In the genomic region with DNA sequence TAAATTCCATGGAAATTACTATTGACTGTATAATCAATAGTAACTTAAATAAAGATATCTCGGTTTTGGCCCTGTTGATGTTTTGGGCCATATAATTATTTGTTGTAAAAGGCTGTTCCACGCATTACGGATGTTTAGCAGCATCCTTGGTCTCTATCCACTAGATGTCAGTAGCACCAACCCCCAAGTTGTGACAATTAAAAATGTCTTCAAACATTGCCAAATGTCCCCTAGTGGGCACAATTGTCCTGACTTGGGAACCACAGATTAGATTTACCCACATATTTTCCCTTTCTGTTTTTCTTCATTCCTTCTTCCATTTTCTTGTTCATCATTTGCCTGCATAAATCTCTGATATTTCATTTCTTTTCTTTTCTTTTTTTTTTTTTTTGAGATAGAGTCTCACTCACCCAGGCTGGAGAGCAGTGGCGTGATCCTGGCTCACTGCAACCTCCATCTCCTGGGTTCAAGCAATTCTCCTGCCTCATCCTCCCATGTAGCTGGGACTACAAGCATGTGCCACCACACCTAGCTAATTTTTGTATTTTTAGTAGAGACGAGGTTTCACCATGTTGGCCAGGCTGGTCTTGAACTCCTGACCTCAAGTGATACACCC, we compare ENCODE assay signal across 8 cellular contexts. TPM values are rescaled to one million over a fixed set of nuclear protein-coding genes. Genes with fewer than 3 reads are reported as not detected.
DNase-seq lines count a peak whose midpoint lies in the region; ATAC-seq and TF ChIP-seq lines count a peak whose summit lies in the region.

No MANE protein-coding gene starts in this region.

- intact Hi-C loops in natural killer cell (cut with micrococcal nuclease) = no loop called here

- peaks cover 22 to 54% of the 10 kb centered on the region in 2 donors for H3K27me3 Mint-ChIP-seq in natural killer cell (ENCODE audit: low read depth in 2 of 2)
- H3K27me3 Mint-ChIP-seq in natural killer cell treated with Interleukin-12 subunit alpha and Interleukin-12 subunit beta and Interleukin-15 and Interleukin-18, amount 100 ng/mL, for 72 hours = peaks cover 23 to 53% of the 10 kb centered on the region in 2 donors

- H3K79me2 ChIP-seq in smooth muscle cell (ENCODE audit: low read depth) = no peaks in the 10 kb centered on the region

- H3K9me3 Mint-ChIP-seq in natural killer cell = no peaks in the 10 kb centered on the region
- no peaks in the 10 kb centered on the region for H3K9me3 Mint-ChIP-seq in natural killer cell treated with Interleukin-12 subunit alpha and Interleukin-12 subunit beta and Interleukin-15 and Interleukin-18, amount 100 ng/mL, for 72 hours

- no peaks in the 10 kb centered on the region for H4K20me1 ChIP-seq in smooth muscle cell (ENCODE audit: low read depth)

- no peaks in the 10 kb centered on the region for H3K4me1 Mint-ChIP-seq in natural killer cell
- no peaks in the 10 kb centered on the region for H3K4me1 Mint-ChIP-seq in natural killer cell treated with Interleukin-12 subunit alpha and Interleukin-12 subunit beta and Interleukin-15 and Interleukin-18, amount 100 ng/mL, for 72 hours (ENCODE audit: low read depth in 2 of 2)

- no peak overlapping the region for H2AFZ ChIP-seq in smooth muscle cell (ENCODE audit: low read depth)

- WGBS in smooth muscle cell (ENCODE audit: low lambda C conversion rate) = 60% methylated on average over 5 of the region's 5 CpGs

- DNase-seq in natural killer cell (no peak), SK-MEL-5 (ENCODE audit: low read depth, low spot score) (peak; percentile 80), fibroblast of pulmonary artery (ENCODE audit: low read depth) (peak; percentile 47), smooth muscle cell (lab: John Stamatoyannopoulos, UW; ENCODE audit: unreplicated experiment) (no peak), dedifferentiated amniotic fluid mesenchymal stem cell (ENCODE audit: extremely low spot score) (no peak)
- no peak for DNase-seq in natural killer cell treated with Interleukin-12 subunit alpha and Interleukin-12 subunit beta and Interleukin-15 and Interleukin-18, amount 100 ng/mL, for 72 hours (ENCODE audit: low spot score)
- DNase-seq in Jurkat, Clone E6-1 (ENCODE audit: low read depth, low spot score) = peak; percentile 75

- H3K27ac Mint-ChIP-seq in natural killer cell = no peak overlapping the region
- H3K27ac Mint-ChIP-seq in natural killer cell treated with Interleukin-12 subunit alpha and Interleukin-12 subunit beta and Interleukin-15 and Interleukin-18, amount 100 ng/mL, for 72 hours = no peak overlapping the region

- H3F3A ChIP-seq in smooth muscle cell (ENCODE audit: low read depth) = no peaks in the 10 kb centered on the region

- H3K9ac ChIP-seq in smooth muscle cell (ENCODE audit: low read depth) = no peak overlapping the region

- no peak overlapping the region for H3K4me3 ChIP-seq in Jurkat, Clone E6-1 (ENCODE audit: low read length)
- no peak overlapping the region for H3K4me3 ChIP-seq in fibroblast of pulmonary artery (replicated peaks; ENCODE audit: low read depth, low read length)
- H3K4me3 ChIP-seq in smooth muscle cell = no peak overlapping the region

- no peaks in the 10 kb centered on the region for H3K27me3 ChIP-seq in smooth muscle cell (ENCODE audit: low read depth)

- TF ChIP-seq CTCF in natural killer cell (IDR thresholded peaks at IDR 0.05) (peak; percentile 23), fibroblast of pulmonary artery (IDR thresholded peaks at IDR 0.05; ENCODE audit: low read length, missing control alignments) (peak; percentile 58), smooth muscle cell (IDR thresholded peaks at IDR 0.05; ENCODE audit: borderline replicate concordance, insufficient read depth, poor library complexity, severe bottlenecking) (peak; percentile 42)

- H3K27ac ChIP-seq in smooth muscle cell (ENCODE audit: low read depth) = no peak overlapping the region

- H3K36me3 Mint-ChIP-seq in natural killer cell = no peaks in the 10 kb centered on the region
- no peaks in the 10 kb centered on the region for H3K36me3 Mint-ChIP-seq in natural killer cell treated with Interleukin-12 subunit alpha and Interleukin-12 subunit beta and Interleukin-15 and Interleukin-18, amount 100 ng/mL, for 72 hours

- H3K4me2 ChIP-seq in smooth muscle cell = no peak overlapping the region

- in situ Hi-C loops in SK-MEL-5 (cut with HindIII; ENCODE audit: low pct_unique_long_range_greater_than_20kb, low sequenced_read_pairs) = no loop called here

- H3K4me1 ChIP-seq in smooth muscle cell (ENCODE audit: low read depth) = no peaks in the 10 kb centered on the region

- H3K4me3 Mint-ChIP-seq in natural killer cell = no peak overlapping the region
- H3K4me3 Mint-ChIP-seq in natural killer cell treated with Interleukin-12 subunit alpha and Interleukin-12 subunit beta and Interleukin-15 and Interleukin-18, amount 100 ng/mL, for 72 hours = no peak overlapping the region

- no peaks in the 10 kb centered on the region for H3K36me3 ChIP-seq in smooth muscle cell (ENCODE audit: low read depth)

- H3K9me3 ChIP-seq in smooth muscle cell (replicated peaks; ENCODE audit: low read depth) = no peaks in the 10 kb centered on the region

- ATAC-seq in natural killer cell (peak in 2 of 3 donors; percentile 55 to 62), GM19463 (IDR thresholded peaks at IDR 0.05; ENCODE audit: unreplicated experiment) (no peak)
- no peak for ATAC-seq in natural killer cell treated with Interleukin-12 subunit alpha and Interleukin-12 subunit beta and Interleukin-15 and Interleukin-18, amount 100 ng/mL, for 72 hours

RNA-seq across cellular contexts. Expression of a gene that starts 13.6 kb away (rescaled TPM):
- not detected for total RNA-seq in natural killer cell
- not detected for total RNA-seq in natural killer cell treated with Interleukin-12 subunit alpha and Interleukin-12 subunit beta and Interleukin-15 and Interleukin-18, amount 100 ng/mL, for 72 hours
- polyA plus RNA-seq in Jurkat, Clone E6-1 (2012; ENCODE audit: insufficient read depth, insufficient read length) = not detected
- total RNA-seq in SK-MEL-5 (2014; rRNA removed; shearing (Covaris generic)) = not detected in 2 replicates
- polyA plus RNA-seq in SK-MEL-5 (2015; cell fraction: cytosol; rRNA removed) = not detected in 2 replicates
- not detected in 2 replicates for polyA plus RNA-seq in SK-MEL-5 (2015; cell fraction: nucleus; rRNA removed)
- total RNA-seq in smooth muscle cell = not detected in 2 replicates
- polyA plus RNA-seq in smooth muscle cell = not detected in 2 replicates

RNA-seq across cellular contexts. Expression of a gene that starts 36.9 kb away (rescaled TPM):
- not detected for total RNA-seq in natural killer cell
- not detected for total RNA-seq in natural killer cell treated with Interleukin-12 subunit alpha and Interleukin-12 subunit beta and Interleukin-15 and Interleukin-18, amount 100 ng/mL, for 72 hours
- not detected for polyA plus RNA-seq in Jurkat, Clone E6-1 (2012; ENCODE audit: insufficient read depth, insufficient read length)
- total RNA-seq in SK-MEL-5 (2014; rRNA removed; shearing (Covaris generic)) = not detected in 2 replicates
- polyA plus RNA-seq in SK-MEL-5 (2015; cell fraction: cytosol; rRNA removed) = not detected in 2 replicates
- polyA plus RNA-seq in SK-MEL-5 (2015; cell fraction: nucleus; rRNA removed) = not detected in 2 replicates
- not detected in 2 replicates for total RNA-seq in smooth muscle cell
- polyA plus RNA-seq in smooth muscle cell = not detected in 2 replicates

RNA-seq across cellular contexts. Expression of a gene that starts 38.4 kb away (rescaled TPM):
- total RNA-seq in natural killer cell = not detected
- total RNA-seq in natural killer cell treated with Interleukin-12 subunit alpha and Interleukin-12 subunit beta and Interleukin-15 and Interleukin-18, amount 100 ng/mL, for 72 hours = not detected
- not detected for polyA plus RNA-seq in Jurkat, Clone E6-1 (2012; ENCODE audit: insufficient read depth, insufficient read length)
- total RNA-seq in SK-MEL-5 (2014; rRNA removed; shearing (Covaris generic)) = not detected in 2 replicates
- polyA plus RNA-seq in SK-MEL-5 (2015; cell fraction: cytosol; rRNA removed) = not detected in 2 replicates
- not detected in 2 replicates for polyA plus RNA-seq in SK-MEL-5 (2015; cell fraction: nucleus; rRNA removed)
- total RNA-seq in smooth muscle cell = not detected in 2 replicates
- not detected in 2 replicates for polyA plus RNA-seq in smooth muscle cell

RNA-seq across cellular contexts. Expression of a gene that starts 45.5 kb away (rescaled TPM):
- total RNA-seq in natural killer cell = not detected
- total RNA-seq in natural killer cell treated with Interleukin-12 subunit alpha and Interleukin-12 subunit beta and Interleukin-15 and Interleukin-18, amount 100 ng/mL, for 72 hours = not detected
- not detected for polyA plus RNA-seq in Jurkat, Clone E6-1 (2012; ENCODE audit: insufficient read depth, insufficient read length)
- total RNA-seq in SK-MEL-5 (2014; rRNA removed; shearing (Covaris generic)) = not detected in 2 replicates
- polyA plus RNA-seq in SK-MEL-5 (2015; cell fraction: cytosol; rRNA removed) = not detected in 2 replicates
- polyA plus RNA-seq in SK-MEL-5 (2015; cell fraction: nucleus; rRNA removed) = not detected in 2 replicates
- total RNA-seq in smooth muscle cell = not detected in 2 replicates
- polyA plus RNA-seq in smooth muscle cell = not detected in 2 replicates

RNA-seq across cellular contexts. Expression of a gene that starts 53.4 kb away (rescaled TPM):
- total RNA-seq in natural killer cell (not detected), smooth muscle cell (not detected in 2 replicates)
- total RNA-seq in natural killer cell treated with Interleukin-12 subunit alpha and Interleukin-12 subunit beta and Interleukin-15 and Interleukin-18, amount 100 ng/mL, for 72 hours = not detected
- polyA plus RNA-seq in Jurkat, Clone E6-1 (2012; ENCODE audit: insufficient read depth, insufficient read length) = not detected
- not detected in 2 replicates for total RNA-seq in SK-MEL-5 (2014; rRNA removed; shearing (Covaris generic))
- polyA plus RNA-seq in SK-MEL-5 (2015; cell fraction: cytosol; rRNA removed) = not detected in 2 replicates
- polyA plus RNA-seq in SK-MEL-5 (2015; cell fraction: nucleus; rRNA removed) = not detected in 2 replicates
- not detected in 2 replicates for polyA plus RNA-seq in smooth muscle cell

Comparison
In these comparisons a context has a peak if more than half of its experiments do, and no peak if none do; other contexts are left out.
1. ATAC-seq: peak in natural killer cell (2 of 3); none in natural killer cell treated with Interleukin-12 subunit alpha and Interleukin-12 subunit beta and Interleukin-15 and Interleukin-18, amount 100 ng/mL, for 72 hours (0 of 2) and GM19463 (single experiment).
2. DNase-seq: peak in Jurkat, Clone E6-1 (single experiment), SK-MEL-5 (single experiment) and fibroblast of pulmonary artery (single experiment); none in natural killer cell (single experiment), natural killer cell treated with Interleukin-12 subunit alpha and Interleukin-12 subunit beta and Interleukin-15 and Interleukin-18, amount 100 ng/mL, for 72 hours (single experiment), smooth muscle cell (single experiment) and dedifferentiated amniotic fluid mesenchymal stem cell (single experiment).
3. Peak in every context shown above with its lines, with median percentiles within 50 percentile points of each other: CTCF ChIP-seq.